Comparison of ENCODE assay signal across 22 cellular contexts in genomic region chr15:65944404-65944803, GRCh38.
"Had no signal": no experiment of that assay in that cellular context is flagged by ENCODE, and none has a peak within 500 bp of the region (broad histone marks: within the 10 kb centered on the region; RNA-seq: fewer than 3 reads in every experiment).

No MANE protein-coding gene starts in this region.

- H3K4me1 ChIP-seq: Peyer's patch, SJCRH30 had no signal

- DNase-seq: Karpas-422, KG1, MG63, NCI-H1092, NCI-H1105 treated with DMSO at 0.1 percent for 48 hours, NCI-H1417 treated with DMSO at 0.1 percent for 48 hours, NCI-H146, NCI-H1694 treated with DMSO at 0.1 percent for 48 hours, NCI-H1930, NCI-H2081, NCI-H2107, NCI-H2227 treated with DMSO at 0.1 percent for 48 hours, NCI-H524, NCI-H69, NCI-H774, PC-9, Peyer's patch, SHP77 treated with DMSO at 0.1 percent for 48 hours, SJCRH30, T-helper 1 cell had no signal

- H3K9me3 ChIP-seq: MG63, Peyer's patch, SJCRH30 had no signal

- H3K4me2 ChIP-seq: PC-9 had no signal

- H3K27me3 ChIP-seq: MG63, Peyer's patch, SJCRH30 had no signal

- H3K36me3 ChIP-seq: MG63, Peyer's patch, SJCRH30 had no signal

- H3K27ac ChIP-seq: PC-9, Peyer's patch, SJCRH30 had no signal

- ATAC-seq: Right ventricle myocardium inferior, SK-N-SH treated with all-trans-retinoic acid at 6 μM for 48 hours had no signal

- H2AFZ ChIP-seq: PC-9 had no signal

- H3K4me3 ChIP-seq: MG63, PC-9, Peyer's patch, SJCRH30 had no signal
